8 cellular contexts compared by ENCODE assay signal in genomic region chr18:11995445-11996189, GRCh38. TPM values are rescaled to one million over a fixed set of nuclear protein-coding genes. Genes with fewer than 3 reads are reported as not detected.
DNase-seq lines count a peak whose midpoint lies in the region; ATAC-seq and TF ChIP-seq lines count a peak whose summit lies in the region.

No MANE protein-coding gene starts in this region.

- no peaks in the 10 kb centered on the region for H3K4me1 ChIP-seq in BE2C
- peaks cover 12% of the 10 kb centered on the region for H3K4me1 ChIP-seq in OCI-LY3 (ENCODE audit: low read length)
- H3K4me1 ChIP-seq in thoracic aorta (ENCODE audit: control insufficient read depth in 1 of 2, low read depth in 2 of 2): no peaks in the 10 kb centered on the region

- H3K9ac ChIP-seq in OCI-LY3 (ENCODE audit: low read length): 0 out of 2 replicates have a peak overlapping the region, but pooled peaks have one; percentile 23

- no peaks in the 10 kb centered on the region for H3K9me3 Mint-ChIP-seq in activated T-cell treated with anti-CD3 and anti-CD28 coated beads, Interleukin-2, amount 50 U/mL, for 4 hours
- no peaks in the 10 kb centered on the region for H3K9me3 Mint-ChIP-seq in natural killer cell treated with Interleukin-12 subunit alpha and Interleukin-12 subunit beta and Interleukin-15 and Interleukin-18, amount 100 ng/mL, for 72 hours

- no peaks in the 10 kb centered on the region for H3K9me3 ChIP-seq in BE2C
- no peaks in the 10 kb centered on the region for H3K9me3 ChIP-seq in OCI-LY3 (ENCODE audit: insufficient read depth, low read length)
- no peaks in the 10 kb centered on the region for H3K9me3 ChIP-seq in thoracic aorta

- H3K27ac ChIP-seq in OCI-LY3 (ENCODE audit: low read length) (no peak overlapping the region), thoracic aorta (no peak overlapping the region)

- peak; percentile 66 for DNase-seq in BE2C
- peak; percentile 41 for DNase-seq in activated T-cell treated with anti-CD3 and anti-CD28 coated beads, Interleukin-2, amount 50 U/mL, for 4 hours
- peak; percentile 81 for DNase-seq in fibroblast of mammary gland (ENCODE audit: low read depth)
- no peak for DNase-seq in natural killer cell treated with Interleukin-12 subunit alpha and Interleukin-12 subunit beta and Interleukin-15 and Interleukin-18, amount 100 ng/mL, for 72 hours (ENCODE audit: low spot score)
- peak; percentile 24 for DNase-seq in thoracic aorta (ENCODE audit: low spot score)

- TF ChIP-seq CTCF in BE2C (IDR thresholded peaks at IDR 0.05; ENCODE audit: low read depth, low read length) (peak; percentile 71), OCI-LY3 (IDR thresholded peaks at IDR 0.05; ENCODE audit: low read depth, low read length) (peak; percentile 92), fibroblast of mammary gland (conservative IDR thresholded peaks at IDR 0.05; ENCODE audit: control insufficient read depth, insufficient read depth, low read depth, low read length) (peak; percentile 83), thoracic aorta (IDR thresholded peaks at IDR 0.05) (peak; percentile 71)

- peaks cover 14% of the 10 kb centered on the region for H3K4me1 Mint-ChIP-seq in activated T-cell treated with anti-CD3 and anti-CD28 coated beads, Interleukin-2, amount 50 U/mL, for 4 hours (ENCODE audit: low read depth)
- peaks cover 14% of the 10 kb centered on the region in 2 donors for H3K4me1 Mint-ChIP-seq in natural killer cell treated with Interleukin-12 subunit alpha and Interleukin-12 subunit beta and Interleukin-15 and Interleukin-18, amount 100 ng/mL, for 72 hours (ENCODE audit: low read depth in 2 of 2)

- H3K4me3 Mint-ChIP-seq in activated T-cell treated with anti-CD3 and anti-CD28 coated beads, Interleukin-2, amount 50 U/mL, for 4 hours: peak overlapping the region; percentile 27
- no peak overlapping the region for H3K4me3 Mint-ChIP-seq in natural killer cell treated with Interleukin-12 subunit alpha and Interleukin-12 subunit beta and Interleukin-15 and Interleukin-18, amount 100 ng/mL, for 72 hours

- peak; percentile 80 for ATAC-seq in GM19025 (IDR thresholded peaks at IDR 0.05; ENCODE audit: low read depth, unreplicated experiment)
- peak; percentile 91 for ATAC-seq in HG03460 (IDR thresholded peaks at IDR 0.05; ENCODE audit: unreplicated experiment)
- peak; percentile 82 to 93 for ATAC-seq in activated T-cell treated with anti-CD3 and anti-CD28 coated beads, Interleukin-2, amount 50 U/mL, for 4 hours
- peak; percentile 64 to 79 for ATAC-seq in natural killer cell treated with Interleukin-12 subunit alpha and Interleukin-12 subunit beta and Interleukin-15 and Interleukin-18, amount 100 ng/mL, for 72 hours
- ATAC-seq in thoracic aorta (ENCODE audit: insufficient number of reproducible peaks, low FRiP score, low read depth): no peak

- H4K20me1 ChIP-seq in OCI-LY3 (ENCODE audit: insufficient read depth, low read length): no peaks in the 10 kb centered on the region

- no peaks in the 10 kb centered on the region for H3K27me3 Mint-ChIP-seq in activated T-cell treated with anti-CD3 and anti-CD28 coated beads, Interleukin-2, amount 50 U/mL, for 4 hours (ENCODE audit: low read depth)
- H3K27me3 Mint-ChIP-seq in natural killer cell treated with Interleukin-12 subunit alpha and Interleukin-12 subunit beta and Interleukin-15 and Interleukin-18, amount 100 ng/mL, for 72 hours: no peaks in the 10 kb centered on the region

- no peak overlapping the region for H3K4me3 ChIP-seq in BE2C (ENCODE audit: low read depth, low read length)
- H3K4me3 ChIP-seq in OCI-LY3 (ENCODE audit: low read length): peak overlapping the region; percentile 45
- no peak overlapping the region for H3K4me3 ChIP-seq in fibroblast of mammary gland (ENCODE audit: control insufficient read depth, low read depth, low read length)
- H3K4me3 ChIP-seq in thoracic aorta: no peak overlapping the region

- H3K79me2 ChIP-seq in OCI-LY3 (ENCODE audit: low read length): no peaks in the 10 kb centered on the region

- H3K36me3 Mint-ChIP-seq in activated T-cell treated with anti-CD3 and anti-CD28 coated beads, Interleukin-2, amount 50 U/mL, for 4 hours (ENCODE audit: insufficient read depth): no peaks in the 10 kb centered on the region
- no peaks in the 10 kb centered on the region for H3K36me3 Mint-ChIP-seq in natural killer cell treated with Interleukin-12 subunit alpha and Interleukin-12 subunit beta and Interleukin-15 and Interleukin-18, amount 100 ng/mL, for 72 hours

- peak overlapping the region; percentile 46; the same call in 1 of the 2 replicates for H2AFZ ChIP-seq in OCI-LY3 (ENCODE audit: low read depth, low read length)

- peak overlapping the region in 1 of 2 donors; percentile 6 for H3K27ac Mint-ChIP-seq in natural killer cell treated with Interleukin-12 subunit alpha and Interleukin-12 subunit beta and Interleukin-15 and Interleukin-18, amount 100 ng/mL, for 72 hours

- H3K27me3 ChIP-seq in BE2C (no peaks in the 10 kb centered on the region), OCI-LY3 (ENCODE audit: low read depth, low read length) (no peaks in the 10 kb centered on the region), thoracic aorta (replicated peaks; ENCODE audit: insufficient read depth) (no peaks in the 10 kb centered on the region)

- H3K36me3 ChIP-seq in BE2C (no peaks in the 10 kb centered on the region), OCI-LY3 (replicated peaks; ENCODE audit: low read depth, low read length) (no peaks in the 10 kb centered on the region), thoracic aorta (no peaks in the 10 kb centered on the region)

- H3K4me2 ChIP-seq in OCI-LY3 (ENCODE audit: low read length): peak overlapping the region; percentile 67

RNA-seq across cellular contexts. Expression of gene IMPA2, which starts 14.3 kb away (rescaled TPM):
- polyA plus RNA-seq in BE2C (2012; ENCODE audit: insufficient read depth, insufficient read length, low read depth): 1.2 TPM
- 10 to 100 TPM in 1 of 3 donors, 1 to 10 TPM in 2; 7.3 to 11.4 (median 9.8) TPM for total RNA-seq in activated T-cell treated with anti-CD3 and anti-CD28 coated beads, Interleukin-2, amount 50 U/mL, for 4 hours
- total RNA-seq in natural killer cell treated with Interleukin-12 subunit alpha and Interleukin-12 subunit beta and Interleukin-15 and Interleukin-18, amount 100 ng/mL, for 72 hours: 10 to 100 TPM in 1 of 2 donors, 1 to 10 TPM in 1; 8.6 to 12.0 TPM
- 10 to 100 TPM in 1 of 2 donors, 1 to 10 TPM in 1; 8.4 to 26.6 TPM for total RNA-seq in thoracic aorta
